ENCODE assay signal across 13 cellular contexts in the genomic region with DNA sequence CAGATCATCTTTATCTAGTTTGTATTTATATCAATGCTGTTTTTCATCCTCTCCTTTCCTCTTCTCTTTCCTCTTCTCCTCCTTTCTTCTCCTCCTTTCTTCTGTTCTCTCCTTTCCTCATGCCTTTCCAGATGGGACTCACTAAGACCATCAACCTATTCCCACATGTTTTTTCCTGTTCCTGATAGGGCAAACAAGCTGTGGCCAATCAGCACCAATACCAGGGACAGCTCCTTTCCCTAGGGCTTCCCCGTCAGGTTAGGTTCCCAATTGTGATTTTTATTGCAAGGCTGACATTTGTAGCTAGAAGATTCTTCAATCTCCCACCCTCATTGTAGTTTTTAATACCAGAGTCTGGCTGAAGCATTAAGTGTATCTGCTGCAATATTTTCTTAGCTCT.
A peak's percentile ranks its signal among the peaks of the same experiment; 100 is the strongest.
DNase-seq lines count a peak whose midpoint lies in the region; ATAC-seq, FAIRE-seq and TF ChIP-seq lines count a peak whose summit lies in the region.
"Had no signal": no experiment of that assay in that cellular context is flagged by ENCODE, and none has a peak within 500 bp of the region (broad histone marks: within the 10 kb centered on the region; RNA-seq: fewer than 3 reads in every experiment).

No MANE protein-coding gene starts in this region.

- in situ Hi-C loops in GM12878 (cut with MboI) = no loop called here

- H3F3A ChIP-seq in smooth muscle cell (ENCODE audit: low read depth) = no peaks in the 10 kb centered on the region

- no peak overlapping the region for H3K27ac ChIP-seq in GM12878 (ENCODE audit: control insufficient read depth, insufficient read depth)
- no peak overlapping the region for H3K27ac ChIP-seq in keratinocyte (ENCODE audit: control insufficient read depth, insufficient read depth, low read length)
- H3K27ac ChIP-seq in smooth muscle cell (ENCODE audit: low read depth) = no peak overlapping the region
- H3K27ac ChIP-seq: BLaER1 had no signal

- CTCF ChIA-PET in GM12878 (lab: Yijun Ruan, JAX) = no interaction called here

- H3K9ac ChIP-seq in GM12878 (ENCODE audit: control insufficient read depth, insufficient read depth, low read length) (no peak overlapping the region), keratinocyte (ENCODE audit: control insufficient read depth, extremely low read depth, insufficient read depth, low read length) (no peak overlapping the region), smooth muscle cell (ENCODE audit: low read depth) (no peak overlapping the region)
- H3K9ac ChIP-seq: BLaER1 had no signal

- H3K79me2 ChIP-seq in GM12878 (ENCODE audit: control insufficient read depth, insufficient read depth, low read length) = no peaks in the 10 kb centered on the region
- H3K79me2 ChIP-seq in keratinocyte (ENCODE audit: control insufficient read depth, insufficient read depth, low read length) = no peaks in the 10 kb centered on the region
- H3K79me2 ChIP-seq in smooth muscle cell (ENCODE audit: low read depth) = no peaks in the 10 kb centered on the region

- intact Hi-C loops in GM12878 (cut with micrococcal nuclease; ENCODE audit: unreplicated experiment) = no loop called here

- TF ChIP-seq RAD21 in GM12878 (IDR thresholded peaks at IDR 0.05; ENCODE audit: insufficient read depth, low read depth, low read length) = no peak

- H2AFZ ChIP-seq in GM12878 (ENCODE audit: control insufficient read depth, low read depth, low read length) (no peak overlapping the region), keratinocyte (ENCODE audit: control insufficient read depth, low read length) (no peak overlapping the region), smooth muscle cell (ENCODE audit: low read depth) (no peak overlapping the region)

- BruUV-seq in GM12878 (replicated peaks; lab: Mats Ljungman, UMichigan) = no TSS peak

- H3K27me3 ChIP-seq in GM12878 (replicated peaks in 1 of 2; ENCODE audit: control insufficient read depth in 2 of 2, insufficient read depth in 2 of 2, low read length in 1 of 2) (no peaks in the 10 kb centered on the region), keratinocyte (ENCODE audit: control insufficient read depth, extremely low read depth, insufficient read depth, low read length) (no peaks in the 10 kb centered on the region), smooth muscle cell (ENCODE audit: low read depth) (no peaks in the 10 kb centered on the region)
- H3K27me3 ChIP-seq: BLaER1 had no signal

- dilution Hi-C loops in keratinocyte (cut with MboI; ENCODE audit: extremely low pct_ligation_motif_present, low sequenced_read_pairs) = no loop called here

- H3K4me3 ChIP-seq in GM12878 (no peak overlapping the region), keratinocyte (ENCODE audit: control insufficient read depth in 2 of 3, extremely low read depth in 1 of 3, insufficient read depth in 2 of 3, low read depth in 1 of 3, low read length in 3 of 3) (no peak overlapping the region), smooth muscle cell (no peak overlapping the region)
- H3K4me3 ChIP-seq: BLaER1 had no signal

- SMC1A ChIA-PET in GM12878 (lab: Charles Lee; ENCODE audit: uncharacterized antibody, unreplicated experiment) = interaction anchor here (1.3 kb wide), 1 partner anchor 10 kb away, joined by 4 read pairs; no protein-coding TSS in a partner anchor

- H4K20me1 ChIP-seq in GM12878 (ENCODE audit: control insufficient read depth, insufficient read depth) (no peaks in the 10 kb centered on the region), keratinocyte (ENCODE audit: control insufficient read depth, extremely low read depth, insufficient read depth, low read length) (no peaks in the 10 kb centered on the region), smooth muscle cell (ENCODE audit: low read depth) (no peaks in the 10 kb centered on the region)
- H4K20me1 ChIP-seq: BLaER1 had no signal

- ATAC-seq in GM12878 = no peak
- ATAC-seq in GM21526 (IDR thresholded peaks at IDR 0.05; ENCODE audit: low FRiP score, unreplicated experiment) = no peak
- no peak for ATAC-seq in GM19035 (IDR thresholded peaks at IDR 0.05; ENCODE audit: unreplicated experiment)

- H3K9me3 ChIP-seq in GM12878 (replicated peaks; ENCODE audit: control insufficient read depth, insufficient read depth, low read length) (no peaks in the 10 kb centered on the region), keratinocyte (ENCODE audit: control insufficient read depth, low read depth, low read length) (no peaks in the 10 kb centered on the region), smooth muscle cell (replicated peaks; ENCODE audit: low read depth) (no peaks in the 10 kb centered on the region)

- no peak for TF ChIP-seq EP300 in GM12878 (IDR thresholded peaks at IDR 0.05; ENCODE audit: borderline replicate concordance in 1 of 2, control insufficient read depth in 1 of 2, low read depth in 2 of 2, low read length in 2 of 2)

- H3K9me1 ChIP-seq in keratinocyte (ENCODE audit: control insufficient read depth, extremely low read depth, insufficient read depth, low read length) = no peaks in the 10 kb centered on the region

- TF ChIP-seq CTCF in GM12878 (IDR thresholded peaks at IDR 0.05 in 2 of 3, conservative IDR thresholded peaks at IDR 0.05 in 1 of 3; ENCODE audit: control insufficient read depth in 2 of 3, extremely low read depth in 1 of 3, insufficient read depth in 1 of 3, low read depth in 3 of 3, low read length in 3 of 3) (no peak), keratinocyte (optimal IDR thresholded peaks at IDR 0.05 in 1 of 3, IDR thresholded peaks at IDR 0.05 in 1 of 3, conservative IDR thresholded peaks at IDR 0.05 in 1 of 3; ENCODE audit: extremely low read depth in 1 of 3, insufficient read depth in 2 of 3, low read length in 3 of 3) (no peak), smooth muscle cell (IDR thresholded peaks at IDR 0.05; ENCODE audit: borderline replicate concordance, insufficient read depth, poor library complexity, severe bottlenecking) (no peak)

- DNase-seq in AG08396 (ENCODE audit: low spot score) (peak; percentile 38), HTR-8/SVneo (ENCODE audit: insufficient read length, low spot score) (peak; percentile 12), GM12878 (ENCODE audit: low read depth, low spot score) (no peak), keratinocyte (ENCODE audit: low read depth, low spot score) (no peak), smooth muscle cell (lab: John Stamatoyannopoulos, UW; ENCODE audit: unreplicated experiment) (no peak)
- DNase-seq in activated T-cell treated with anti-CD3 and anti-CD28 coated beads, Interleukin-2, amount 50 U/mL, for 1 hour = no peak
- DNase-seq: effector memory CD4-positive, alpha-beta T cell; MV-4-11; NCI-H748 treated with DMSO at 0.1 percent for 48 hours; stimulated activated naive CD4-positive, alpha-beta T cell treated with Interleukin-2 at 50 U/mL for 16 hours had no signal

- no peak for TF ChIP-seq POLR2A in GM12878 (IDR thresholded peaks at IDR 0.05; ENCODE audit: low read depth, low read length)

- H3K36me3 ChIP-seq in GM12878 (ENCODE audit: control insufficient read depth in 2 of 2, insufficient read depth in 2 of 2, low read length in 1 of 2) (no peaks in the 10 kb centered on the region), keratinocyte (ENCODE audit: control insufficient read depth in 2 of 2, extremely low read depth in 1 of 2, insufficient read depth in 2 of 2, low read length in 2 of 2) (no peaks in the 10 kb centered on the region), smooth muscle cell (ENCODE audit: low read depth) (no peaks in the 10 kb centered on the region)
- H3K36me3 ChIP-seq: BLaER1 had no signal

- no peak overlapping the region for H3K4me2 ChIP-seq in GM12878 (ENCODE audit: control insufficient read depth, insufficient read depth)
- no peak overlapping the region for H3K4me2 ChIP-seq in keratinocyte (ENCODE audit: control insufficient read depth, extremely low read depth, insufficient read depth, low read depth, low read length)
- H3K4me2 ChIP-seq in smooth muscle cell = no peak overlapping the region
- H3K4me2 ChIP-seq: BLaER1 had no signal

- RAD21 ChIA-PET in GM12878 (lab: Charles Lee; ENCODE audit: unreplicated experiment) = no interaction called here

- FAIRE-seq in HTR-8/SVneo (lab: Jason Lieb, UNC) (peak; percentile 20), GM12878 (lab: Jason Lieb, UNC) (no peak), keratinocyte (lab: Jason Lieb, UNC) (peak; percentile 43)

- POLR2A ChIA-PET in GM12878 (lab: Charles Lee) = no interaction called here

- no peaks in the 10 kb centered on the region for H3K4me1 ChIP-seq in GM12878 (ENCODE audit: control insufficient read depth, insufficient read depth, low read length)
- peaks cover 20% of the 10 kb centered on the region for H3K4me1 ChIP-seq in keratinocyte (ENCODE audit: control insufficient read depth, extremely low read depth, insufficient read depth, low read length)
- H3K4me1 ChIP-seq in smooth muscle cell (ENCODE audit: low read depth) = no peaks in the 10 kb centered on the region
- H3K4me1 ChIP-seq: BLaER1 had no signal

- WGBS in GM12878 (ENCODE audit: insufficient coverage, insufficient replicate concordance, low lambda C conversion rate, missing lambda C conversion rate) = 0% methylated on average over 1 of the region's 1 CpG
- WGBS in smooth muscle cell (ENCODE audit: low lambda C conversion rate) = 14% methylated on average over 1 of the region's 1 CpG

TF ChIP-seq in GM12878, 131 proteins besides CTCF, POLR2A, EP300 and RAD21:
- TF ChIP-seq, protein P1, sequence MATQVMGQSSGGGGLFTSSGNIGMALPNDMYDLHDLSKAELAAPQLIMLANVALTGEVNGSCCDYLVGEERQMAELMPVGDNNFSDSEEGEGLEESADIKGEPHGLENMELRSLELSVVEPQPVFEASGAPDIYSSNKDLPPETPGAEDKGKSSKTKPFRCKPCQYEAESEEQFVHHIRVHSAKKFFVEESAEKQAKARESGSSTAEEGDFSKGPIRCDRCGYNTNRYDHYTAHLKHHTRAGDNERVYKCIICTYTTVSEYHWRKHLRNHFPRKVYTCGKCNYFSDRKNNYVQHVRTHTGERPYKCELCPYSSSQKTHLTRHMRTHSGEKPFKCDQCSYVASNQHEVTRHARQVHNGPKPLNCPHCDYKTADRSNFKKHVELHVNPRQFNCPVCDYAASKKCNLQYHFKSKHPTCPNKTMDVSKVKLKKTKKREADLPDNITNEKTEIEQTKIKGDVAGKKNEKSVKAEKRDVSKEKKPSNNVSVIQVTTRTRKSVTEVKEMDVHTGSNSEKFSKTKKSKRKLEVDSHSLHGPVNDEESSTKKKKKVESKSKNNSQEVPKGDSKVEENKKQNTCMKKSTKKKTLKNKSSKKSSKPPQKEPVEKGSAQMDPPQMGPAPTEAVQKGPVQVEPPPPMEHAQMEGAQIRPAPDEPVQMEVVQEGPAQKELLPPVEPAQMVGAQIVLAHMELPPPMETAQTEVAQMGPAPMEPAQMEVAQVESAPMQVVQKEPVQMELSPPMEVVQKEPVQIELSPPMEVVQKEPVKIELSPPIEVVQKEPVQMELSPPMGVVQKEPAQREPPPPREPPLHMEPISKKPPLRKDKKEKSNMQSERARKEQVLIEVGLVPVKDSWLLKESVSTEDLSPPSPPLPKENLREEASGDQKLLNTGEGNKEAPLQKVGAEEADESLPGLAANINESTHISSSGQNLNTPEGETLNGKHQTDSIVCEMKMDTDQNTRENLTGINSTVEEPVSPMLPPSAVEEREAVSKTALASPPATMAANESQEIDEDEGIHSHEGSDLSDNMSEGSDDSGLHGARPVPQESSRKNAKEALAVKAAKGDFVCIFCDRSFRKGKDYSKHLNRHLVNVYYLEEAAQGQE (IDR thresholded peaks at IDR 0.05; ENCODE audit: low read depth, low read length) = peak; percentile 84
- TF ChIP-seq KDM1A (IDR thresholded peaks at IDR 0.05; ENCODE audit: borderline replicate concordance) = no peak
TF ChIP-seq in GM12878: peak in this region for 1.

Comparison
In these comparisons a context has a peak if more than half of its experiments do, and no peak if none do; other contexts are left out.
1. DNase-seq: peak in AG08396 (single experiment) and HTR-8/SVneo (single experiment); none in GM12878 (single experiment), keratinocyte (single experiment), activated T-cell treated with anti-CD3 and anti-CD28 coated beads, Interleukin-2, amount 50 U/mL, for 1 hour (single experiment) and smooth muscle cell (single experiment).